Comparison of ENCODE assay signal across 15 cellular contexts in genomic region chr2:202932425-202933138, GRCh38. TPM values are rescaled to one million over a fixed set of nuclear protein-coding genes. Genes with fewer than 3 reads are reported as not detected.
DNase-seq lines count a peak whose midpoint lies in the region; ATAC-seq and TF ChIP-seq lines count a peak whose summit lies in the region.
"Had no signal": no experiment of that assay in that cellular context is flagged by ENCODE, and none has a peak within 500 bp of the region (broad histone marks: within the 10 kb centered on the region; RNA-seq: fewer than 3 reads in every experiment).

No MANE protein-coding gene starts in this region.

- H3K27me3 Mint-ChIP-seq in neural progenitor cell (ENCODE audit: insufficient read depth, low read depth) (peaks cover 2% of the 10 kb centered on the region), T-helper 17 cell (no peaks in the 10 kb centered on the region)

- no peaks in the 10 kb centered on the region for H3K9me3 Mint-ChIP-seq in neural progenitor cell
- H3K9me3 Mint-ChIP-seq: activated naive CD4-positive, alpha-beta T cell treated with anti-CD3 and anti-CD28 coated beads for 36 hours; immature natural killer cell had no signal

- no peaks in the 10 kb centered on the region for H3F3A ChIP-seq in neural progenitor cell (ENCODE audit: low read depth)

- H3K79me2 ChIP-seq in neural progenitor cell (ENCODE audit: low read depth) = no peaks in the 10 kb centered on the region

- H3K9ac ChIP-seq in neural progenitor cell = no peak overlapping the region

- peaks cover 17% of the 10 kb centered on the region for H3K36me3 Mint-ChIP-seq in neural progenitor cell
- peaks cover 15% of the 10 kb centered on the region for H3K36me3 Mint-ChIP-seq in T-helper 17 cell (ENCODE audit: low read depth)

- H3K27ac Mint-ChIP-seq in neural progenitor cell (peak overlapping the region; percentile 47), T-helper 17 cell (no peak overlapping the region)
- H3K27ac Mint-ChIP-seq: activated naive CD4-positive, alpha-beta T cell treated with anti-CD3 and anti-CD28 coated beads for 36 hours had no signal

- DNase-seq in GM03348 (ENCODE audit: low spot score) (peak; percentile 8), MV-4-11 (lab: John Stamatoyannopoulos, UW) (peak; percentile 49), epithelial cell of proximal tubule (ENCODE audit: low read depth) (peak; percentile 9), neural progenitor cell (ENCODE audit: low spot score) (no peak), prostate gland (ENCODE audit: low spot score) (no peak), OCI-M2 (lab: John Stamatoyannopoulos, UW; ENCODE audit: unreplicated experiment) (no peak), T-helper 17 cell (no peak), cortex of kidney (lab: John Stamatoyannopoulos, UW) (no peak)
- DNase-seq: activated naive CD4-positive, alpha-beta T cell treated with anti-CD3 and anti-CD28 coated beads for 36 hours; cerebellar nuclear complex; esophagus squamous epithelium; immature natural killer cell; NCI-H1436 treated with DMSO at 0.1 percent for 48 hours; SHP77 had no signal

- no peak for TF ChIP-seq POLR2A in prostate gland (IDR thresholded peaks at IDR 0.05)

- H3K36me3 ChIP-seq in neural progenitor cell (no peaks in the 10 kb centered on the region), prostate gland (no peaks in the 10 kb centered on the region)
- H3K36me3 ChIP-seq: HAP-1 had no signal

- H3K4me3 Mint-ChIP-seq in neural progenitor cell (no peak overlapping the region), T-helper 17 cell (no peak overlapping the region)
- H3K4me3 Mint-ChIP-seq: activated naive CD4-positive, alpha-beta T cell treated with anti-CD3 and anti-CD28 coated beads for 36 hours; immature natural killer cell had no signal

- no peaks in the 10 kb centered on the region for H3K4me1 Mint-ChIP-seq in neural progenitor cell
- peaks cover 19% of the 10 kb centered on the region for H3K4me1 Mint-ChIP-seq in T-helper 17 cell
- H3K4me1 Mint-ChIP-seq: immature natural killer cell had no signal

- ATAC-seq in T-helper 17 cell = no peak

- H3K9me3 ChIP-seq in neural progenitor cell (ENCODE audit: low read depth) (no peaks in the 10 kb centered on the region), prostate gland (no peaks in the 10 kb centered on the region), T-helper 17 cell (ENCODE audit: control insufficient read depth, low read length, poor library complexity, severe bottlenecking) (no peaks in the 10 kb centered on the region)
- H3K9me3 ChIP-seq: esophagus squamous epithelium, HAP-1 had no signal

- no peak overlapping the region for H3K4me2 ChIP-seq in neural progenitor cell

- intact Hi-C loops in prostate gland (cut with DNase I) = no loop called here

- H3K27ac ChIP-seq in neural progenitor cell = no peak overlapping the region
- H3K27ac ChIP-seq in prostate gland = no peak overlapping the region
- H3K27ac ChIP-seq: esophagus squamous epithelium had no signal

- TF ChIP-seq CTCF in epithelial cell of proximal tubule (conservative IDR thresholded peaks at IDR 0.05; ENCODE audit: low read depth, low read length) = no peak
- TF ChIP-seq CTCF in neural progenitor cell (IDR thresholded peaks at IDR 0.05) = no peak
- TF ChIP-seq CTCF in prostate gland (IDR thresholded peaks at IDR 0.05) = no peak

- H2AFZ ChIP-seq in neural progenitor cell (replicated peaks) = no peak overlapping the region

- 96% methylated on average over 3 of the region's 3 CpGs for WGBS in prostate gland

- H4K20me1 ChIP-seq in neural progenitor cell (ENCODE audit: low read depth) = no peaks in the 10 kb centered on the region

- no peaks in the 10 kb centered on the region for H3K4me1 ChIP-seq in neural progenitor cell
- H3K4me1 ChIP-seq in prostate gland (replicated peaks) = no peaks in the 10 kb centered on the region
- H3K4me1 ChIP-seq: esophagus squamous epithelium, HAP-1 had no signal

- no peaks in the 10 kb centered on the region for H3K27me3 ChIP-seq in neural progenitor cell
- H3K27me3 ChIP-seq in prostate gland (replicated peaks; ENCODE audit: insufficient read depth) = no peaks in the 10 kb centered on the region
- H3K27me3 ChIP-seq: esophagus squamous epithelium had no signal

- H3K4me3 ChIP-seq in epithelial cell of proximal tubule (ENCODE audit: low read depth, low read length) (no peak overlapping the region), neural progenitor cell (no peak overlapping the region), prostate gland (no peak overlapping the region)
- H3K4me3 ChIP-seq: esophagus squamous epithelium, HAP-1 had no signal

RNA-seq across cellular contexts. Expression of gene CARF, which starts 20.5 kb away (rescaled TPM):
- total RNA-seq in epithelial cell of proximal tubule (1.5 and 5.5 TPM in 2 replicates), neural progenitor cell (ENCODE audit: low replicate concordance) (14.3 and 30.9 TPM in 2 replicates), prostate gland (10 to 100 TPM; 14.3 to 15.8 TPM), T-helper 17 cell (10 to 100 TPM; 10.5 to 11.5 TPM)

RNA-seq across cellular contexts. Expression of gene WDR12, which starts 21.1 kb away (rescaled TPM):
- total RNA-seq in epithelial cell of proximal tubule (17.8 and 52.9 TPM in 2 replicates), neural progenitor cell (ENCODE audit: low replicate concordance) (54.0 and 58.6 TPM in 2 replicates), prostate gland (10 to 100 TPM in 1 of 2 donors, 1 to 10 TPM in 1; 8.9 to 10.5 TPM), T-helper 17 cell (10 to 100 TPM; 13.4 to 18.0 TPM)

Comparison
In these comparisons a context has a peak if more than half of its experiments do, and no peak if none do; other contexts are left out.
1. DNase-seq: peak in GM03348 (single experiment), MV-4-11 (single experiment) and epithelial cell of proximal tubule (single experiment); none in neural progenitor cell (single experiment), prostate gland (single experiment), OCI-M2 (single experiment), T-helper 17 cell (0 of 3) and cortex of kidney (single experiment).